ENCODE assay signal across 1 cellular context in genomic region chr19:18814063-18814462, GRCh38.
A peak's percentile ranks its signal among the peaks of the same experiment; 100 is the strongest.
TF ChIP-seq lines count a peak whose summit lies in the region.

No MANE protein-coding gene starts in this region.

TF ChIP-seq in HepG2, 621 proteins besides CTCF, POLR2A, EP300 and RAD21:
- TF ChIP-seq STAG1 (CRISPR knock-in tag; IDR thresholded peaks at IDR 0.05) = peak; percentile 59
- no peak for TF ChIP-seq ZFYVE20 (CRISPR knock-in tag; IDR thresholded peaks at IDR 0.05; ENCODE audit: borderline replicate concordance, low read depth)
- no peak for TF ChIP-seq TGIF2 (CRISPR knock-in tag; IDR thresholded peaks at IDR 0.05)
- no peak for TF ChIP-seq IKZF4 (CRISPR knock-in tag; IDR thresholded peaks at IDR 0.05; ENCODE audit: borderline replicate concordance, low read depth, not compliant biosample characterization)
- TF ChIP-seq ZBTB20 (CRISPR knock-in tag; IDR thresholded peaks at IDR 0.05; ENCODE audit: borderline replicate concordance, low read depth) = no peak
- TF ChIP-seq TEAD3 (CRISPR knock-in tag; optimal IDR thresholded peaks at IDR 0.05; ENCODE audit: borderline replicate concordance) = peak; percentile 41
- TF ChIP-seq THAP7 (CRISPR knock-in tag; IDR thresholded peaks at IDR 0.05) = no peak
- TF ChIP-seq SMC3 (IDR thresholded peaks at IDR 0.05; ENCODE audit: low read length) = peak; percentile 25; the same call in 1 of the 2 replicates
- no peak for TF ChIP-seq ZNF556 (CRISPR knock-in tag; IDR thresholded peaks at IDR 0.05; ENCODE audit: borderline replicate concordance)
- TF ChIP-seq SMARCE1 (IDR thresholded peaks at IDR 0.05; ENCODE audit: borderline replicate concordance) = no peak
- no peak for TF ChIP-seq HOMEZ (CRISPR knock-in tag; IDR thresholded peaks at IDR 0.05; ENCODE audit: low read depth)
- TF ChIP-seq HDAC6 (IDR thresholded peaks at IDR 0.05; ENCODE audit: low read depth, low read length) = no peak
- no peak for TF ChIP-seq KLF13 (CRISPR knock-in tag; IDR thresholded peaks at IDR 0.05)
- TF ChIP-seq DBP (CRISPR knock-in tag; IDR thresholded peaks at IDR 0.05; ENCODE audit: not compliant biosample characterization) = no peak
